15 cellular contexts compared by ENCODE assay signal in genomic region chr7:28406192-28406591, GRCh38. TPM values are rescaled to one million over a fixed set of nuclear protein-coding genes. Genes with fewer than 3 reads are reported as not detected.
DNase-seq lines count a peak whose midpoint lies in the region; ATAC-seq, FAIRE-seq and TF ChIP-seq lines count a peak whose summit lies in the region.
"Had no signal": no experiment of that assay in that cellular context is flagged by ENCODE, and none has a peak within 500 bp of the region (broad histone marks: within the 10 kb centered on the region; RNA-seq: fewer than 3 reads in every experiment).

No MANE protein-coding gene starts in this region.

- 87 to 93% methylated on average over 5 of the region's 5 CpGs for WGBS in heart right ventricle, 2 donors
- 78 to 88% methylated on average over 5 of the region's 5 CpGs for WGBS in aorta, 2 donors

- H3K9ac ChIP-seq in astrocyte (ENCODE audit: low read length) (peak overlapping the region; percentile 25), keratinocyte (ENCODE audit: control insufficient read depth, extremely low read depth, insufficient read depth, low read length) (no peak overlapping the region)

- H3K79me2 ChIP-seq in astrocyte (ENCODE audit: insufficient read depth, low read length) (no peaks in the 10 kb centered on the region), keratinocyte (ENCODE audit: control insufficient read depth, insufficient read depth, low read length) (no peaks in the 10 kb centered on the region)

- FAIRE-seq in astrocyte (lab: Jason Lieb, UNC) (no peak), keratinocyte (lab: Jason Lieb, UNC) (no peak)
- FAIRE-seq: endometrium, G401.6 had no signal

- dilution Hi-C loops in keratinocyte (cut with MboI; ENCODE audit: extremely low pct_ligation_motif_present, low sequenced_read_pairs), result no loop called here

- peaks cover 10% of the 10 kb centered on the region for H3K27me3 Mint-ChIP-seq in astrocyte (ENCODE audit: low read depth, unreplicated experiment)

- ATAC-seq in heart right ventricle (no peak), aorta (ENCODE audit: low FRiP score) (no peak), HG02763 (IDR thresholded peaks at IDR 0.05; ENCODE audit: unreplicated experiment) (no peak), HG03175 (IDR thresholded peaks at IDR 0.05; ENCODE audit: unreplicated experiment) (no peak)
- ATAC-seq: Panc1, T-cell had no signal

- intact Hi-C loops in heart right ventricle (cut with DNase I) (loop anchor here in 6 of 10 donors (5.0 to 10.0 kb wide), 5 partner anchors 216 to 446 kb away; no protein-coding TSS in a partner anchor), cardiac septum (cut with DNase I) (loop anchor here (5.0 kb wide), 1 partner anchor 126 kb away; no protein-coding TSS in a partner anchor), aorta (cut with DNase I) (loop anchor here in 1 of 2 donors (5.0 kb wide), 2 partner anchors 221 to 281 kb away; no protein-coding TSS in a partner anchor)

- H2AFZ ChIP-seq in astrocyte (ENCODE audit: low read depth, low read length) (no peak overlapping the region), keratinocyte (ENCODE audit: control insufficient read depth, low read length) (no peak overlapping the region)

- no peak for TF ChIP-seq CTCF in heart right ventricle (IDR thresholded peaks at IDR 0.05)
- TF ChIP-seq CTCF in astrocyte (IDR thresholded peaks at IDR 0.05; ENCODE audit: insufficient read depth, low read depth, low read length), result no peak
- no peak for TF ChIP-seq CTCF in keratinocyte (optimal IDR thresholded peaks at IDR 0.05 in 1 of 3, IDR thresholded peaks at IDR 0.05 in 1 of 3, conservative IDR thresholded peaks at IDR 0.05 in 1 of 3; ENCODE audit: extremely low read depth in 1 of 3, insufficient read depth in 2 of 3, low read length in 3 of 3)

- H3K9me3 Mint-ChIP-seq in astrocyte (ENCODE audit: unreplicated experiment), result no peaks in the 10 kb centered on the region
- H3K9me3 Mint-ChIP-seq: T-cell had no signal

- H3K27ac Mint-ChIP-seq in astrocyte (ENCODE audit: unreplicated experiment), result peak overlapping the region; percentile 67
- H3K27ac Mint-ChIP-seq: T-cell had no signal

- H3K4me1 Mint-ChIP-seq in astrocyte (ENCODE audit: low read depth, unreplicated experiment), result peaks cover 16% of the 10 kb centered on the region

- H4K20me1 ChIP-seq in astrocyte (ENCODE audit: insufficient read depth, low read length) (no peaks in the 10 kb centered on the region), keratinocyte (ENCODE audit: control insufficient read depth, extremely low read depth, insufficient read depth, low read length) (no peaks in the 10 kb centered on the region)

- no peaks in the 10 kb centered on the region for H3K9me1 ChIP-seq in keratinocyte (ENCODE audit: control insufficient read depth, extremely low read depth, insufficient read depth, low read length)

- no peaks in the 10 kb centered on the region for H3K9me3 ChIP-seq in heart right ventricle
- H3K9me3 ChIP-seq in astrocyte (ENCODE audit: insufficient read depth, low read depth, low read length), result no peaks in the 10 kb centered on the region
- H3K9me3 ChIP-seq in keratinocyte (ENCODE audit: control insufficient read depth, low read depth, low read length), result no peaks in the 10 kb centered on the region
- no peaks in the 10 kb centered on the region for H3K9me3 ChIP-seq in aorta (ENCODE audit: control insufficient read depth, low read length)
- H3K9me3 ChIP-seq: thyroid gland had no signal

- peaks cover 0 to 48% (median 27%) of the 10 kb centered on the region in 9 donors for H3K4me1 ChIP-seq in heart right ventricle
- peaks cover 26% of the 10 kb centered on the region for H3K4me1 ChIP-seq in astrocyte (ENCODE audit: insufficient read depth, low read length)
- peaks cover 36% of the 10 kb centered on the region for H3K4me1 ChIP-seq in keratinocyte (ENCODE audit: control insufficient read depth, extremely low read depth, insufficient read depth, low read length)
- peaks cover 1 to 6% of the 10 kb centered on the region in 2 donors for H3K4me1 ChIP-seq in aorta (ENCODE audit: control insufficient read depth in 1 of 2, insufficient read depth in 2 of 2, low read length in 2 of 2)

- no peak overlapping the region for H3K4me3 Mint-ChIP-seq in astrocyte (ENCODE audit: unreplicated experiment)
- H3K4me3 Mint-ChIP-seq: T-cell had no signal

- H3K27ac ChIP-seq in heart right ventricle (peak overlapping the region in 6 of 10 donors; percentile 22 to 64 (median 54)), astrocyte (ENCODE audit: low read depth, low read length) (peak overlapping the region; percentile 24), keratinocyte (ENCODE audit: control insufficient read depth, insufficient read depth, low read length) (no peak overlapping the region), aorta (ENCODE audit: low read depth in 1 of 2, low read length in 2 of 2) (peak overlapping the region; percentile 2 to 46)
- H3K27ac ChIP-seq: thyroid gland had no signal

- H3K36me3 ChIP-seq in heart right ventricle (no peaks in the 10 kb centered on the region), astrocyte (ENCODE audit: insufficient read depth, low read length) (no peaks in the 10 kb centered on the region), keratinocyte (ENCODE audit: control insufficient read depth in 2 of 2, extremely low read depth in 1 of 2, insufficient read depth in 2 of 2, low read length in 2 of 2) (no peaks in the 10 kb centered on the region), aorta (ENCODE audit: control insufficient read depth in 1 of 2, insufficient read depth in 2 of 2, low read length in 1 of 2) (no peaks in the 10 kb centered on the region)
- H3K36me3 ChIP-seq: thyroid gland had no signal

- H3K4me3 ChIP-seq in heart right ventricle, result no peak overlapping the region
- H3K4me3 ChIP-seq in astrocyte (ENCODE audit: insufficient read depth, low read depth, low read length), result no peak overlapping the region
- no peak overlapping the region for H3K4me3 ChIP-seq in keratinocyte (ENCODE audit: control insufficient read depth in 2 of 3, extremely low read depth in 1 of 3, insufficient read depth in 2 of 3, low read depth in 1 of 3, low read length in 3 of 3)
- H3K4me3 ChIP-seq in aorta (ENCODE audit: low read length in 2 of 2), result no peak overlapping the region
- H3K4me3 ChIP-seq: thyroid gland had no signal

- H3K4me2 ChIP-seq in astrocyte (ENCODE audit: low read length), result peak overlapping the region; percentile 4
- peak overlapping the region; percentile 44 for H3K4me2 ChIP-seq in keratinocyte (ENCODE audit: control insufficient read depth, extremely low read depth, insufficient read depth, low read depth, low read length)

- peaks cover 0 to 33% (median 0%) of the 10 kb centered on the region in 7 donors for H3K27me3 ChIP-seq in heart right ventricle
- no peaks in the 10 kb centered on the region for H3K27me3 ChIP-seq in astrocyte (ENCODE audit: insufficient read depth, low read length)
- H3K27me3 ChIP-seq in keratinocyte (ENCODE audit: control insufficient read depth, extremely low read depth, insufficient read depth, low read length), result peaks cover 15% of the 10 kb centered on the region
- H3K27me3 ChIP-seq in aorta (ENCODE audit: control insufficient read depth in 1 of 2, insufficient read depth in 2 of 2, low read length in 1 of 2), result no peaks in the 10 kb centered on the region

- no peaks in the 10 kb centered on the region for H3K36me3 Mint-ChIP-seq in astrocyte (ENCODE audit: low read depth, unreplicated experiment)
- H3K36me3 Mint-ChIP-seq: T-cell had no signal

- DNase-seq in heart right ventricle (no peak), cardiac septum (ENCODE audit: low spot score) (no peak), astrocyte (ENCODE audit: low read depth) (peak; percentile 14), keratinocyte (ENCODE audit: low read depth, low spot score) (no peak), aorta (peak in 1 of 2 donors; percentile 45), cerebellar cortex (ENCODE audit: low spot score) (no peak)
- DNase-seq: activated naive CD4-positive, alpha-beta T cell treated with Interleukin-2 at 50 U/mL for 16 hours; NCI-H1092; T-cell had no signal

RNA-seq across cellular contexts. Expression of gene CREB5, which starts 6.1 kb away (rescaled TPM):
- total RNA-seq in heart right ventricle (100 to 1,000 TPM in 1 of 10 donors, 10 to 100 TPM in 6, 1 to 10 TPM in 3; 4.7 to 170 (median 21.9) TPM), cardiac septum (43.1 TPM), astrocyte (23.7 and 25.4 TPM in 2 replicates), aorta (10 to 100 TPM; 27.1 to 57.1 TPM)
- polyA plus RNA-seq in heart right ventricle (10 to 100 TPM; 12.9 to 16.7 TPM), keratinocyte (4.3 to 7.9 TPM (median 4.6 TPM) in 3 replicates), aorta (1 to 10 TPM; 2.6 to 8.6 TPM)
- 1.2 TPM for polyA plus RNA-seq in keratinocyte (2011; ENCODE audit: low read depth)
- 4.1 and 5.4 TPM in 2 replicates for polyA plus RNA-seq in keratinocyte (2011; cell fraction: cytosol; rRNA removed)
- polyA plus RNA-seq in keratinocyte (2011; cell fraction: nucleus; rRNA removed), result 18.1 and 20.9 TPM in 2 replicates
- polyA plus RNA-seq in keratinocyte (2012; ENCODE audit: low replicate concordance), result 3.2 and 3.4 TPM in 2 replicates
- polyA minus RNA-seq in keratinocyte, result 14.1 to 30.0 TPM (median 18.6 TPM) in 3 replicates
- 5.0 TPM for polyA minus RNA-seq in keratinocyte (2011; cell fraction: cytosol; rRNA and poly(A)+ RNA removed)
- 23.1 and 37.5 TPM in 2 replicates for polyA minus RNA-seq in keratinocyte (2011; cell fraction: nucleus; rRNA and poly(A)+ RNA removed)
